In the genomic region with DNA sequence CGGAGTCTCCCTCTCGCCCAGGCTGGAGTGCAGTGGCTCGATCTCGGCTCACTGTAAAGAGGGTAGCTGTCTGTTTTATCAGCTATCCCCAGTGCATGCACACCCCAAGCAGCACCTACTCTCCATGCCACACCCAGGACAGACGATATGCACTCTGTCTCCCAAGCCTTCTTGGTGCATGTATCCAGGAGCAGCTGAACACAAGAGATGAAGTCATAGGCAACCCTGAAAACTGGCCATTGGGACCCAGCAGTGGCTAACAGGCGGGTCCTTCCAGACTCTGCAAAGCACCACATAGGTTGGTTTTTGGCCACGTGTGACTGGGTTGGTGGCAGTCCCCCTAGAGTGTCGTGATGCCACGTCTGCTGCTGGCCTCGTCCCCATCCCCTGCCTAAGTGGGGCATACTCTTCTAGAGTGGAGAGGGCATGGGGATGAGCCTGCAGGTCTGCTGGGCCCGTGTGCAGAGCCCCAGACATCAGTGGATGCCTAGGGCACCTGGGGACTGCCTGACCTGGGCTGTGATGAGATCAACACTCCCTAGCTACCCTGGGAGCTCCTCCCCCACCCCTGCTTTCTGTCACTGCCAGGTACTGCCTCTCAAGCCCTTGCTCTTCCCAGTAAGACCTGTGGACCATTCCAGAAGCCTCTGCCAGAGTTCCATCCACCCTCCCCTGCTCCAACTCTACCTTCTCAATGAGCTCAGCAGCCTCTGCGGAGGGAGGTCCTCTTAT, we compare ENCODE assay signal across 33 cellular contexts. TPM values are rescaled to one million over a fixed set of nuclear protein-coding genes. Genes with fewer than 3 reads are reported as not detected.
DNase-seq lines count a peak whose midpoint lies in the region; FAIRE-seq and TF ChIP-seq lines count a peak whose summit lies in the region.
"Had no signal": no experiment of that assay in that cellular context is flagged by ENCODE, and none has a peak within 500 bp of the region (broad histone marks: within the 10 kb centered on the region; RNA-seq: fewer than 3 reads in every experiment).

No MANE protein-coding gene starts in this region.

- H3K9me3 ChIP-seq in HEK293 (ENCODE audit: control insufficient read depth, insufficient read depth, low read depth, low read length), result no peaks in the 10 kb centered on the region
- H3K9me3 ChIP-seq in iPS-18c (ENCODE audit: control insufficient read depth, insufficient read depth, low read length), result no peaks in the 10 kb centered on the region
- H3K9me3 ChIP-seq in PC-9 (ENCODE audit: insufficient read depth, low read depth), result no peaks in the 10 kb centered on the region
- H3K9me3 ChIP-seq: adrenal gland, BE2C, body of pancreas, gastrocnemius medialis, mucosa of descending colon had no signal

- H3K36me3 ChIP-seq in HEK293 (ENCODE audit: control insufficient read depth in 2 of 2, insufficient read depth in 1 of 2, low read length in 2 of 2), result peaks cover 0 to 6% of the 10 kb centered on the region in 2 experiments; a peak in 1 of 3 replicates
- H3K36me3 ChIP-seq in bronchial epithelial cell (ENCODE audit: control insufficient read depth, insufficient read depth, low read length), result no peaks in the 10 kb centered on the region
- no peaks in the 10 kb centered on the region for H3K36me3 ChIP-seq in PC-9 (ENCODE audit: low read depth)
- H3K36me3 ChIP-seq: adrenal gland, BE2C, gastrocnemius medialis had no signal

- BruUV-seq in PC-9 (replicated peaks; lab: Mats Ljungman, UMichigan), result no TSS peak

- no peak overlapping the region for H3K4me2 ChIP-seq in PC-9

- H3F3A ChIP-seq in PC-9 (ENCODE audit: insufficient read depth, low read depth), result no peaks in the 10 kb centered on the region

- H4K20me1 ChIP-seq in PC-9 (ENCODE audit: insufficient read depth), result no peaks in the 10 kb centered on the region

- peak; percentile 68 for FAIRE-seq in bronchial epithelial cell (lab: Jason Lieb, UNC)
- FAIRE-seq: GM18507, H54 had no signal

- peak; percentile 63 for DNase-seq in ELF-1 (ENCODE audit: low read depth, low spot score)
- no peak for DNase-seq in bronchial epithelial cell (ENCODE audit: low read depth)
- DNase-seq in DMS79 treated with DMSO at 0.1 percent for 48 hours (lab: John Stamatoyannopoulos, UW), result no peak
- DNase-seq in PC-9, result no peak
- no peak for DNase-seq in activated effector memory CD4-positive, alpha-beta T cell treated with Interleukin-2 at 50 U/mL for 16 hours
- DNase-seq in DMS79 (lab: John Stamatoyannopoulos, UW), result no peak
- DNase-seq: activated CD4-positive, alpha-beta memory T cell treated with anti-CD3 and anti-CD28 coated beads, Interleukin-2, amount 10 ng/mL, durations not matched to agents 7 days and 5 days; activated CD4-positive, CD25-positive, alpha-beta regulatory T cell; activated CD8-positive, alpha-beta memory T cell treated with anti-CD3 and anti-CD28 coated beads, Interleukin-2, amount 50 U/mL, for 48 hours; activated naive CD4-positive, alpha-beta T cell treated with anti-CD3 and anti-CD28 coated beads, Interleukin-2, amount 10 ng/mL, durations not matched to agents 7 days and 5 days; adrenal gland; BE2C; body of pancreas; gastrocnemius medialis; GF-D8; mammary epithelial cell; mucosa of descending colon; MV-4-11; natural killer cell; NCI-H1436; NCI-H2081; NCI-H82; RPMI8226; stimulated activated CD4-positive, alpha-beta T cell treated with anti-CD3 and anti-CD28 coated beads, Interleukin-4, amount 100 ng/mL, for 24 hours; T-helper 1 cell had no signal

- CTCF ChIA-PET in HEK293 (lab: Yijun Ruan, JAX), result interaction anchor here (1.5 kb wide), 1 partner anchor 46 kb away, joined by 4 read pairs; no protein-coding TSS in a partner anchor
- CTCF ChIA-PET in PC-9 (lab: Charles Lee), result no interaction called here

- H3K27me3 ChIP-seq in bronchial epithelial cell (ENCODE audit: control insufficient read depth, insufficient read depth, low read length), result peaks cover 9% of the 10 kb centered on the region
- H3K27me3 ChIP-seq in PC-9 (ENCODE audit: insufficient read depth, low read depth), result no peaks in the 10 kb centered on the region

- POLR2A ChIA-PET in HEK293 (lab: Yijun Ruan, JAX), result interaction anchor here (0.6 to 2.0 kb wide), 6 partner anchors 9 to 401 kb away, joined by 3 to 10 read pairs (median 4); no protein-coding TSS in a partner anchor
- POLR2A ChIA-PET in PC-9 (lab: Charles Lee; ENCODE audit: unreplicated experiment), result interaction anchor here (0.5 to 0.7 kb wide), 2 partner anchors 50 to 218 kb away, joined by 3 to 4 read pairs; no protein-coding TSS in a partner anchor

- H3K4me3 ChIP-seq in HEK293 (ENCODE audit: low read depth, low read length), result no peak overlapping the region
- no peak overlapping the region for H3K4me3 ChIP-seq in bronchial epithelial cell (ENCODE audit: low read depth, low read length)
- H3K4me3 ChIP-seq in iPS-18c (ENCODE audit: insufficient read depth, low read depth, low read length), result 0 out of 2 replicates have a peak overlapping the region, but pooled peaks have one; percentile 44
- H3K4me3 ChIP-seq in PC-9, result no peak overlapping the region
- H3K4me3 ChIP-seq: adrenal gland, body of pancreas, gastrocnemius medialis, mucosa of descending colon, tibial nerve had no signal

- H3K9me2 ChIP-seq in PC-9 (ENCODE audit: insufficient read depth), result no peaks in the 10 kb centered on the region

- H3K27ac ChIP-seq in HEK293 (ENCODE audit: extremely low read depth, low read depth, low read length), result no peak overlapping the region
- H3K27ac ChIP-seq in PC-9, result no peak overlapping the region
- H3K27ac ChIP-seq: adrenal gland, body of pancreas, gastrocnemius medialis, HL-60, tibial nerve had no signal

- no peaks in the 10 kb centered on the region for H3K79me2 ChIP-seq in PC-9 (ENCODE audit: low read depth)

- no peaks in the 10 kb centered on the region for H3K4me1 ChIP-seq in HEK293 (ENCODE audit: control insufficient read depth, insufficient read depth, low read length)
- no peaks in the 10 kb centered on the region for H3K4me1 ChIP-seq in PC-9 (replicated peaks; ENCODE audit: insufficient read depth)
- H3K4me1 ChIP-seq: adrenal gland, body of pancreas, gastrocnemius medialis, tibial nerve had no signal

- no peak for TF ChIP-seq CTCF in HEK293 (tag by site-specific recombination; IDR thresholded peaks at IDR 0.05)
- TF ChIP-seq CTCF in bronchial epithelial cell (IDR thresholded peaks at IDR 0.05; ENCODE audit: insufficient read depth, low read length, severe bottlenecking), result no peak
- no peak for TF ChIP-seq CTCF in PC-9 (conservative IDR thresholded peaks at IDR 0.05)

- intact Hi-C loops in PC-9 (cut with micrococcal nuclease; ENCODE audit: unreplicated experiment), result no loop called here

- no peak overlapping the region for H2AFZ ChIP-seq in PC-9

TF ChIP-seq in HEK293, 187 proteins besides CTCF, POLR2A, EP300 and RAD21:
- 0 out of 2 replicates have a peak, but pooled peaks have one; percentile 14 for TF ChIP-seq GLIS2 (tag by site-specific recombination; IDR thresholded peaks at IDR 0.05)
- no peak for TF ChIP-seq ZNF202 (tag by site-specific recombination; IDR thresholded peaks at IDR 0.05; ENCODE audit: borderline replicate concordance)
- TF ChIP-seq KLF8 (tag by site-specific recombination; IDR thresholded peaks at IDR 0.05), result no peak
- TF ChIP-seq, protein P1, sequence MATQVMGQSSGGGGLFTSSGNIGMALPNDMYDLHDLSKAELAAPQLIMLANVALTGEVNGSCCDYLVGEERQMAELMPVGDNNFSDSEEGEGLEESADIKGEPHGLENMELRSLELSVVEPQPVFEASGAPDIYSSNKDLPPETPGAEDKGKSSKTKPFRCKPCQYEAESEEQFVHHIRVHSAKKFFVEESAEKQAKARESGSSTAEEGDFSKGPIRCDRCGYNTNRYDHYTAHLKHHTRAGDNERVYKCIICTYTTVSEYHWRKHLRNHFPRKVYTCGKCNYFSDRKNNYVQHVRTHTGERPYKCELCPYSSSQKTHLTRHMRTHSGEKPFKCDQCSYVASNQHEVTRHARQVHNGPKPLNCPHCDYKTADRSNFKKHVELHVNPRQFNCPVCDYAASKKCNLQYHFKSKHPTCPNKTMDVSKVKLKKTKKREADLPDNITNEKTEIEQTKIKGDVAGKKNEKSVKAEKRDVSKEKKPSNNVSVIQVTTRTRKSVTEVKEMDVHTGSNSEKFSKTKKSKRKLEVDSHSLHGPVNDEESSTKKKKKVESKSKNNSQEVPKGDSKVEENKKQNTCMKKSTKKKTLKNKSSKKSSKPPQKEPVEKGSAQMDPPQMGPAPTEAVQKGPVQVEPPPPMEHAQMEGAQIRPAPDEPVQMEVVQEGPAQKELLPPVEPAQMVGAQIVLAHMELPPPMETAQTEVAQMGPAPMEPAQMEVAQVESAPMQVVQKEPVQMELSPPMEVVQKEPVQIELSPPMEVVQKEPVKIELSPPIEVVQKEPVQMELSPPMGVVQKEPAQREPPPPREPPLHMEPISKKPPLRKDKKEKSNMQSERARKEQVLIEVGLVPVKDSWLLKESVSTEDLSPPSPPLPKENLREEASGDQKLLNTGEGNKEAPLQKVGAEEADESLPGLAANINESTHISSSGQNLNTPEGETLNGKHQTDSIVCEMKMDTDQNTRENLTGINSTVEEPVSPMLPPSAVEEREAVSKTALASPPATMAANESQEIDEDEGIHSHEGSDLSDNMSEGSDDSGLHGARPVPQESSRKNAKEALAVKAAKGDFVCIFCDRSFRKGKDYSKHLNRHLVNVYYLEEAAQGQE (tag by site-specific recombination; IDR thresholded peaks at IDR 0.05), result no peak
- TF ChIP-seq ZNF341 (tag by site-specific recombination; IDR thresholded peaks at IDR 0.05; ENCODE audit: low read depth), result peak; percentile 39; the same call in 1 of the 2 replicates
- peak; percentile 55; the same call in 1 of the 2 replicates for TF ChIP-seq ZBTB48 (tag by site-specific recombination; IDR thresholded peaks at IDR 0.05)

RNA-seq across cellular contexts. Expression of gene PDE6G, which starts 9.3 kb away (rescaled TPM):
- total RNA-seq in bronchial epithelial cell, result not detected in 2 replicates
- 0.68 and 1.3 TPM in 2 replicates for total RNA-seq in PC-9 (2021)
- total RNA-seq: body of pancreas, chondrocyte, gastrocnemius medialis, SK-MEL-5, tibial nerve had no signal

RNA-seq across cellular contexts. Expression of gene TSPAN10, which starts 10.0 kb away (rescaled TPM):
- total RNA-seq in bronchial epithelial cell (0.53 and 0.64 TPM in 2 replicates), PC-9 (2021) (8.6 and 15.0 TPM in 2 replicates)

RNA-seq across cellular contexts. Expression of gene NPLOC4, which starts 10.1 kb away (rescaled TPM):
- total RNA-seq in bronchial epithelial cell (60.0 and 61.2 TPM in 2 replicates), PC-9 (2021) (154 and 208 TPM in 2 replicates)

RNA-seq across cellular contexts. Expression of gene OXLD1, which starts 19.4 kb away (rescaled TPM):
- total RNA-seq in bronchial epithelial cell, result 47.7 and 73.7 TPM in 2 replicates
- total RNA-seq in PC-9 (2021), result 40.2 and 66.0 TPM in 2 replicates

RNA-seq across cellular contexts. Expression of gene CCDC137, which starts 19.5 kb away (rescaled TPM):
- total RNA-seq in bronchial epithelial cell, result 6.8 and 10.2 TPM in 2 replicates
- total RNA-seq in PC-9 (2021), result 29.3 and 30.0 TPM in 2 replicates
